Comparison of ENCODE assay signal across 8 cellular contexts in genomic region chr10:73247509-73248258, GRCh38. TPM values are rescaled to one million over a fixed set of nuclear protein-coding genes. Genes with fewer than 3 reads are reported as not detected.
DNase-seq lines count a peak whose midpoint lies in the region; ATAC-seq and TF ChIP-seq lines count a peak whose summit lies in the region.

No MANE protein-coding gene starts in this region.

- DNase-seq in GM06990 (ENCODE audit: extremely low read depth, insufficient read length) (peak; percentile 8), OCI-LY7 (ENCODE audit: low spot score) (peak; percentile 34), endodermal cell (no peak), progenitor cell of endocrine pancreas (ENCODE audit: low spot score, unreplicated experiment) (no peak), omental fat pad (ENCODE audit: low spot score) (no peak)

- H3K27ac ChIP-seq in OCI-LY7 (ENCODE audit: low read depth, low read length, poor library complexity, severe bottlenecking): peak overlapping the region; percentile 91
- no peak overlapping the region for H3K27ac ChIP-seq in endodermal cell (ENCODE audit: low read depth, low read length)

- CTCF ChIA-PET in OCI-LY7 (lab: Charles Lee; ENCODE audit: unreplicated experiment): no interaction called here

- TF ChIP-seq CTCF in GM06990 (IDR thresholded peaks at IDR 0.05; ENCODE audit: insufficient read depth, low read length, poor library complexity, severe bottlenecking) (no peak), OCI-LY7 (conservative IDR thresholded peaks at IDR 0.05; ENCODE audit: low read length) (0 out of 2 replicates have a peak, but pooled peaks have one; percentile 22), endodermal cell (conservative IDR thresholded peaks at IDR 0.05) (no peak), progenitor cell of endocrine pancreas (IDR thresholded peaks at IDR 0.05; ENCODE audit: unreplicated experiment) (no peak), omental fat pad (IDR thresholded peaks at IDR 0.05) (no peak)

- no peaks in the 10 kb centered on the region for H3K9me2 ChIP-seq in OCI-LY7 (ENCODE audit: insufficient read depth, low read length)

- H3K36me3 Mint-ChIP-seq in endodermal cell (ENCODE audit: low read depth): peaks cover 47% of the 10 kb centered on the region
- peaks cover 21% of the 10 kb centered on the region for H3K36me3 Mint-ChIP-seq in progenitor cell of endocrine pancreas (ENCODE audit: insufficient read depth)

- intact Hi-C loops in OCI-LY7 (cut with micrococcal nuclease; ENCODE audit: unreplicated experiment): loop anchor here (1.0 to 5.0 kb wide), 4 partner anchors 80 to 483 kb away; partner anchors contain the start of genes ECD, FAM149B1 and P4HA1

- H3K9ac ChIP-seq in endodermal cell (ENCODE audit: extremely low read depth, low read length, poor library complexity, severe bottlenecking): peak overlapping the region; percentile 51

- H3K4me1 Mint-ChIP-seq in endodermal cell (peaks cover 29% of the 10 kb centered on the region), progenitor cell of endocrine pancreas (ENCODE audit: low read depth) (peaks cover 32% of the 10 kb centered on the region)

- H3K9me3 ChIP-seq in OCI-LY7 (ENCODE audit: low read length) (no peaks in the 10 kb centered on the region), endodermal cell (ENCODE audit: control insufficient read depth, low read length) (no peaks in the 10 kb centered on the region)

- H3K27me3 ChIP-seq in GM06990 (replicated peaks; ENCODE audit: control insufficient read depth, insufficient read depth, low read length): no peaks in the 10 kb centered on the region
- H3K27me3 ChIP-seq in endodermal cell (ENCODE audit: control insufficient read depth, insufficient read depth, low read length, poor library complexity, severe bottlenecking): no peaks in the 10 kb centered on the region

- H3K27ac Mint-ChIP-seq in endodermal cell (peak overlapping the region; percentile 97), progenitor cell of endocrine pancreas (peak overlapping the region; percentile 99)

- POLR2A ChIA-PET in OCI-LY7 (lab: Charles Lee): interaction anchor here (0.7 to 2.1 kb wide), 8 partner anchors 12 to 377 kb away, joined by 3 to 10 read pairs (median 4); partner anchors contain the start of gene P4HA1

- H3K4me3 Mint-ChIP-seq in endodermal cell: peak overlapping the region; percentile 93
- peak overlapping the region; percentile 99 for H3K4me3 Mint-ChIP-seq in progenitor cell of endocrine pancreas (ENCODE audit: low read depth)

- H3K27me3 Mint-ChIP-seq in endodermal cell (ENCODE audit: insufficient read depth) (no peaks in the 10 kb centered on the region), progenitor cell of endocrine pancreas (no peaks in the 10 kb centered on the region)

- peak overlapping the region; percentile 28; the same call in 1 of the 2 replicates for H2AFZ ChIP-seq in OCI-LY7 (ENCODE audit: low read length)

- peak overlapping the region; percentile 88 for H3K4me3 ChIP-seq in GM06990 (replicated peaks; ENCODE audit: low read depth, low read length)
- peak overlapping the region; percentile 94 for H3K4me3 ChIP-seq in OCI-LY7 (ENCODE audit: low read depth, low read length, poor library complexity, severe bottlenecking)
- peak overlapping the region; percentile 96 for H3K4me3 ChIP-seq in endodermal cell (ENCODE audit: low read length)

- peaks cover 87% of the 10 kb centered on the region for H3K79me2 ChIP-seq in OCI-LY7 (ENCODE audit: insufficient read depth, low read depth, low read length)

- H3K4me1 ChIP-seq in OCI-LY7 (ENCODE audit: insufficient read depth, low read length, poor library complexity, severe bottlenecking) (peaks cover 58% of the 10 kb centered on the region), endodermal cell (ENCODE audit: control insufficient read depth, insufficient read depth, low read length) (peaks cover 8% of the 10 kb centered on the region)

- WGBS in endodermal cell (ENCODE audit: insufficient coverage in 1 of 2, insufficient read length in 1 of 2), 2 experiments: 57 to 71% methylated on average over 2 to 4 of the region's 4 CpGs

- BruUV-seq in OCI-LY7 (replicated peaks; lab: Mats Ljungman, UMichigan): TSS peak; percentile 95

- ATAC-seq in omental fat pad (ENCODE audit: low FRiP score) (no peak), GM21515 (IDR thresholded peaks at IDR 0.05; ENCODE audit: unreplicated experiment) (no peak), HG03139 (IDR thresholded peaks at IDR 0.05; ENCODE audit: unreplicated experiment) (no peak), HG03135 (IDR thresholded peaks at IDR 0.05; ENCODE audit: unreplicated experiment) (no peak)

- H3K36me3 ChIP-seq in GM06990 (ENCODE audit: control insufficient read depth, insufficient read depth, low read length): no peaks in the 10 kb centered on the region; the same call in none of the 2 replicates
- H3K36me3 ChIP-seq in OCI-LY7 (ENCODE audit: insufficient read depth, low read length): peaks cover 83% of the 10 kb centered on the region
- H3K36me3 ChIP-seq in endodermal cell (ENCODE audit: control insufficient read depth, insufficient read depth, low read length): peaks cover 51% of the 10 kb centered on the region

- peak overlapping the region; percentile 98 for H3K4me2 ChIP-seq in OCI-LY7 (ENCODE audit: low read length)

- no peaks in the 10 kb centered on the region for H3K9me3 Mint-ChIP-seq in endodermal cell
- H3K9me3 Mint-ChIP-seq in progenitor cell of endocrine pancreas (ENCODE audit: low read depth): no peaks in the 10 kb centered on the region

- peaks cover 29% of the 10 kb centered on the region; the same call in 1 of the 2 replicates for H4K20me1 ChIP-seq in OCI-LY7 (ENCODE audit: insufficient read depth, low read length)

RNA-seq across cellular contexts. Expression of gene DNAJC9, which starts 0.6 kb away (rescaled TPM):
- 83.3 and 94.2 TPM in 2 replicates for total RNA-seq in OCI-LY7 (2014; rRNA removed; shearing (Covaris generic))
- total RNA-seq in OCI-LY7 (2022) (63.0 and 64.9 TPM in 2 replicates), endodermal cell (10 to 100 TPM; 33.3 to 37.1 TPM), progenitor cell of endocrine pancreas (46.8 and 47.1 TPM in 2 replicates), omental fat pad (10 to 100 TPM in 2 of 4 donors, 1 to 10 TPM in 2; 5.9 to 14.8 (median 11.6) TPM)
- 38.7 TPM for polyA plus RNA-seq in endodermal cell (2013, experiment 1 of 2)
- 39.2 TPM for polyA plus RNA-seq in endodermal cell (2013, experiment 2 of 2)

RNA-seq across cellular contexts. Expression of gene MRPS16, which starts 4.8 kb away (rescaled TPM):
- 56.6 and 81.6 TPM in 2 replicates for total RNA-seq in OCI-LY7 (2014; rRNA removed; shearing (Covaris generic))
- total RNA-seq in OCI-LY7 (2022) (132 and 135 TPM in 2 replicates), endodermal cell (100 to 1,000 TPM in 1 of 2 donors, 10 to 100 TPM in 1; 100.0 to 104 TPM), progenitor cell of endocrine pancreas (84.7 and 86.3 TPM in 2 replicates), omental fat pad (10 to 100 TPM; 35.8 to 47.9 (median 39.9) TPM)
- polyA plus RNA-seq in endodermal cell (2013, experiment 1 of 2): 96.6 TPM
- 99.0 TPM for polyA plus RNA-seq in endodermal cell (2013, experiment 2 of 2)

Comparison
In these comparisons a context has a peak if more than half of its experiments do, and no peak if none do; other contexts are left out.
1. DNase-seq: peak in GM06990 (single experiment) and OCI-LY7 (single experiment); none in endodermal cell (single experiment), progenitor cell of endocrine pancreas (single experiment) and omental fat pad (single experiment).
2. Peak in every context shown above with its lines, with median percentiles within 50 percentile points of each other: H3K4me3 ChIP-seq.